Comparison of ENCODE assay signal across 8 cellular contexts in the genomic region with DNA sequence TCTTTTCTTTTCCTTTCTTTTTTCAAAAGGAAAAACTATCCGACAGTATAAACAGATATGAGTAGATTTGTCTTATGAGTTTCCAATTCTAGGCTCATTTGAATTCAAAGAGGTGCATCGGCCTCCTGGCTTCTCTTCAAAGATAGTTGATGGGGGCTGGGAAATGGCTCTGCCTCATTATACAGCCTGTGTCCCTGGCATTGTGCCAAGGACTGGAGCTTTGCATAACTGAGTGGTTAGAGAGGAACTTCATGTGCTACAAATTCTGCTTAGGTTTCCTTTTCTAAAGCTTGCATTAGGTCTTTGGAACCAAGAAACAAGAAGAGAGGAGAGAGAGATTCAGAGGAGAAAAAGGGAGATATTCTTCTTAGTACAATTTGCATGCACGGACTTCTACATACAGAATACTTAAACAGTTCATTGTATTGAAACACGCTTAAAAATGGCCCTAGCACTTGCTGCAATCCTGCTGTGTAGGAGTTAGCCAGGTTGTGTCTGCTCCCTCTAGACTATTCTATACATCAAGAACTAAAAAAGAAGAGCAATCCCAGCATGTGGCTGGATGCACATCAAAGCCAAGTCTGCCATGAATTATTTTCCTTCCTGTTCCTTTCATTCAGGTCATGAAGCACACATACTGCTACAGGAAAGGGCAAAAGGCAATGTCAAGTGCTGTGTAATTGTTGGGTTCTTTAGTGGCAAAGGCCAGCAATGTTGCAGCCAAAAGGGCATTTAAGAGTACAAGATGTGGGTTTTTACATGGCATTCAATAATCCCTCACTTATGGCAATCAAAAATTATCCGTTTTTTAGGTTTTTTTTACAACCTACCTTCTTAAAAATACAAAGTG.
DNase-seq lines count a peak whose midpoint lies in the region; ATAC-seq and TF ChIP-seq lines count a peak whose summit lies in the region.

No MANE protein-coding gene starts in this region.

- H3K4me3 Mint-ChIP-seq in endothelial cell (ENCODE audit: unreplicated experiment) = no peak overlapping the region

- DNase-seq in DMS153 (lab: John Stamatoyannopoulos, UW) (peak; percentile 73), NOMO-1 treated with dmso at 0.1 percent for 144 hours (lab: John Stamatoyannopoulos, UW; ENCODE audit: unreplicated experiment) (peak; percentile 28), fibroblast of villous mesenchyme (ENCODE audit: low read depth) (peak; percentile 27), putamen (ENCODE audit: low spot score) (peak; percentile 74), endothelial cell (ENCODE audit: low spot score) (no peak)
- no peak for DNase-seq in NK-92 treated with Interleukin-12 subunit alpha and Interleukin-12 subunit beta, amount 100 ng/mL, for 24 hours (lab: John Stamatoyannopoulos, UW)

- no peaks in the 10 kb centered on the region for H3K36me3 Mint-ChIP-seq in endothelial cell (ENCODE audit: low read depth, unreplicated experiment)

- TF ChIP-seq CTCF in fibroblast of villous mesenchyme (IDR thresholded peaks at IDR 0.05; ENCODE audit: insufficient read depth, low read depth, low read length) (no peak), endothelial cell (IDR thresholded peaks at IDR 0.05; ENCODE audit: unreplicated experiment) (no peak)

- H3K4me1 Mint-ChIP-seq in endothelial cell (ENCODE audit: unreplicated experiment) = peaks cover 12% of the 10 kb centered on the region

- ATAC-seq in GM19468 (IDR thresholded peaks at IDR 0.05; ENCODE audit: extremely low read depth, unreplicated experiment) (peak; percentile 87), HG03460 (IDR thresholded peaks at IDR 0.05; ENCODE audit: unreplicated experiment) (peak; percentile 73)

- no peak overlapping the region for H3K27ac Mint-ChIP-seq in endothelial cell (ENCODE audit: unreplicated experiment)

- H3K9me3 Mint-ChIP-seq in endothelial cell (ENCODE audit: unreplicated experiment) = no peaks in the 10 kb centered on the region

- H3K4me3 ChIP-seq in fibroblast of villous mesenchyme (ENCODE audit: low read depth, low read length) = no peak overlapping the region

- H3K27me3 Mint-ChIP-seq in endothelial cell (ENCODE audit: unreplicated experiment) = no peaks in the 10 kb centered on the region

Comparison
In these comparisons a context has a peak if more than half of its experiments do, and no peak if none do; other contexts are left out.
1. DNase-seq: peak in DMS153 (single experiment), NOMO-1 treated with dmso at 0.1 percent for 144 hours (single experiment), fibroblast of villous mesenchyme (single experiment) and putamen (single experiment); none in endothelial cell (single experiment) and NK-92 treated with Interleukin-12 subunit alpha and Interleukin-12 subunit beta, amount 100 ng/mL, for 24 hours (single experiment).